ENCODE assay signal across 8 cellular contexts in the genomic region with DNA sequence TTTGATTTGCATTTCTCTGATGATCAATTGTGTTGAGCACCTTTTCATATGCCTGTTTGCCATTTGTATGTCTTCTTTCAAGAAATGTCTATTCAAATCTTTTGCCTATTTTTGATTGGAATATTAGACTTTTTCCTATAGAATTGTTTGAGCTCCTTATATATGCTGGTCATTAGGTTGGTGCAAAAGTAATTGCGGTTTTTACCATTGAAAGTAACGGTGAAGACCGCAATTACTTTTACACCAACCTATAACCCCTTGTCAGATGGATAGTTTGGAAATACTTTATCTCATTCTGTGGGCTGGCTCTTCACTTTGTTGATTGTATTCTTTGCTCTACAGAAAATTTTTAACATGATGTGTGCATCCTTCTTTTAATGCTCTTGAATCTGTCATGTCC.
"Had no signal": no experiment of that assay in that cellular context is flagged by ENCODE, and none has a peak within 500 bp of the region (broad histone marks: within the 10 kb centered on the region; RNA-seq: fewer than 3 reads in every experiment).

No MANE protein-coding gene starts in this region.

- H3K4me3 ChIP-seq: GM23248, HAP-1 had no signal

- H3K36me3 Mint-ChIP-seq: IgD-negative memory B cell had no signal

- ATAC-seq: HCT116 had no signal

- H3K36me3 ChIP-seq: HAP-1 had no signal

- H3K9ac ChIP-seq: GM23248 had no signal

- H2AFZ ChIP-seq: GM23248 had no signal

- H3K4me1 ChIP-seq: HAP-1 had no signal

- H3K27ac ChIP-seq: GM23248 had no signal

- H3K4me3 Mint-ChIP-seq: IgD-negative memory B cell had no signal

- H3K9me3 ChIP-seq: HAP-1 had no signal

- FAIRE-seq: HTR-8/SVneo had no signal

- DNase-seq: GM23248, GOT3, H7, KG1 had no signal

- H3K27ac Mint-ChIP-seq: IgD-negative memory B cell had no signal
